26 cellular contexts compared by ENCODE assay signal in the genomic region with DNA sequence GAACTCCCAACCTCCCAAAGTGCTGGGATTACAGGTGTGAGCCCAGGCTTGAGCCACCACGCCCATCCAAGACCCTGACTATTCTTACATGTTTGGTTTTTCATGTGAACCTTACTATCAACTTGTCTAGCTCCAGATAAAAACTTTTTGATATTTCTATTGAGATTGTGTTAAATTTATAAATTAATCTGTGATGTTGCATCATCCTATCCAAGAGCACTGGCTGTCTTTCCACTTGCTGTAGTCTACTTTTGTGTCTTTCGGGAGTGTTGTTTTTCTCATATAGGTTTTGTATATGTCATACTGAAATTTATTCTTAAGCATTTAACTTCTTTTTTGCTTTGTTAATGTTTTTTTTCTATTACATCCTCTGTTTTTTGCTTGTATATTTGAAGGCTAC.
"Had no signal": no experiment of that assay in that cellular context is flagged by ENCODE, and none has a peak within 500 bp of the region (broad histone marks: within the 10 kb centered on the region; RNA-seq: fewer than 3 reads in every experiment).

No MANE protein-coding gene starts in this region.

- DNase-seq: natural killer cell; occipital lobe; ovary; posterior cingulate gyrus; psoas muscle; right cardiac atrium; right lobe of liver; sigmoid colon; small intestine; stimulated activated CD4-positive, alpha-beta T cell treated with anti-CD3 and anti-CD28 coated beads, Interleukin-15, amount 100 ng/mL, for 24 hours; stimulated activated CD4-positive, alpha-beta T cell treated with anti-CD3 and anti-CD28 coated beads, Interleukin-2, amount 100 ng/mL, for 24 hours; stimulated activated CD4-positive, alpha-beta T cell treated with anti-CD3 and anti-CD28 coated beads, Interleukin-2, amount 100 ng/mL, for 48 hours; stimulated activated CD4-positive, alpha-beta T cell treated with anti-CD3 and anti-CD28 coated beads, Interleukin-4, amount 100 ng/mL, for 24 hours; stimulated activated naive B cell treated with anti-CD40 and anti-IgM and Interleukin-4, amounts not matched to agents 10 μg/mL and 1 μg/mL and 100 μg/mL, for 72 hours; stimulated activated naive CD4-positive, alpha-beta T cell treated with Interleukin-2 at 50 U/mL for 16 hours; stomach; thyroid gland; trophoblast cell; upper lobe of left lung had no signal

- H3K27ac ChIP-seq: neural progenitor cell, ovary, parathyroid adenoma, psoas muscle, right lobe of liver, sigmoid colon, stomach, thoracic aorta, thyroid gland, tibial nerve, upper lobe of left lung, vagina had no signal

- H3K36me3 ChIP-seq: ovary, right lobe of liver, sigmoid colon, thoracic aorta, thyroid gland, upper lobe of left lung, vagina had no signal

- H3K79me2 ChIP-seq: parathyroid adenoma had no signal

- H3K9ac ChIP-seq: neural progenitor cell, parathyroid adenoma had no signal

- H3K27me3 ChIP-seq: neural progenitor cell, ovary, right lobe of liver, sigmoid colon, stomach, thyroid gland, tibial nerve, upper lobe of left lung, vagina had no signal

- ATAC-seq: natural killer cell; psoas muscle; right cardiac atrium; right lobe of liver; stimulated activated effector memory CD8-positive, alpha-beta T cell treated with anti-CD3 and anti-CD28 coated beads, Interleukin-12 subunit alpha, Interleukin-12 subunit beta, amount 100 ng/mL, for 72 hours; stimulated activated naive B cell treated with anti-CD40 and anti-IgM and Interleukin-4, amounts not matched to agents 10 μg/mL and 1 μg/mL and 100 μg/mL, for 72 hours had no signal

- H3K9me3 ChIP-seq: ovary, psoas muscle, right lobe of liver, sigmoid colon, stomach, thoracic aorta, thyroid gland, tibial nerve, upper lobe of left lung, vagina had no signal

- H3K4me3 ChIP-seq: neural progenitor cell, ovary, psoas muscle, right lobe of liver, sigmoid colon, stomach, thoracic aorta, thyroid gland, tibial nerve, upper lobe of left lung, vagina had no signal

- H3K4me2 ChIP-seq: neural progenitor cell had no signal

- FAIRE-seq: small intestine, urothelium cell line had no signal

- H2AFZ ChIP-seq: neural progenitor cell, parathyroid adenoma had no signal

- H3K4me1 ChIP-seq: neural progenitor cell, parathyroid adenoma, psoas muscle, right lobe of liver, sigmoid colon, stomach, thyroid gland, upper lobe of left lung, vagina had no signal
